8 cellular contexts compared by ENCODE assay signal in the genomic region with DNA sequence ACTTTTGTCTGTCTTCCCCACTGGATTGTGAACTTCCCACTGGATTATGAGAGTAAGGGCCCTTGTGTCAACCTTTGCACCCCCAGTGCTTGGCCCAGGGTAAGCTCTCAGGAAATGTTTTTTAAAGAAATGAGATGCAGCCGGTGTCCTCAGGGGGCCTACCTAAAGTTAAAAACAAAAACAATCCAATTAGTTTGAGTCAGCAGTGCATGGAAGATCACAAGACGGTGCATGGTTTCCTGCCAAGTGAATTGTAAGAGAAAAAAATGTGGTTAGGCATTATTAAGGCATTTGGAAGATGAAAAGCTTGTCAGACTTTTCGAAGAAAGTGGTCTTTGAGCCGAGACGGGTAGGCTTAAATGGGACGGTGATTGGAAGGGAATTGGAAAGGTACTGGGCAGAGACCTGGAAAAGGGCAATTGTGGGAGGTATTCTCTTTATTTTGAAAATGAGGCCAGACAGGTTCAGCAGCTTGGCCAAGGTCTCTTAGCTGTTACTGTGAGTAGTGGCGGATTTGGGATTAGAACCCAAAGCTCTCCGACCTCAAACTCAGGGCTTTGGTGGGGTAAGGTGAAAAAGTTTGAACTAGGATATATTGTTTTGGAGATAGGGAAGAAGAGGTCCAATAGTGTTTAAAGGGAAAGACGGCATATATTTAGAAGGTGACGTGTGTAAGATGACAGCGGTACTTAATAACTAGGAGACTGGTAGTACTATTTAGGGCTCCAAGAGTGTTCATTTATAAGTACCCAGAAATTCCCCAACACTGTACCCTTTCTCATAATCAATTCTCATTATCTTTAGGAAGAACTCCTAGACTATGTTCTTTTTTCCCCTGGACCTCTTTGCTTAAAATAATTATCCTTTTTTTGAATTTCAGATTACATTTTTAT. TPM values are rescaled to one million over a fixed set of nuclear protein-coding genes. Genes with fewer than 3 reads are reported as not detected.
DNase-seq lines count a peak whose midpoint lies in the region; ATAC-seq and TF ChIP-seq lines count a peak whose summit lies in the region.

No MANE protein-coding gene starts in this region.

- peaks cover 56% of the 10 kb centered on the region for H3K4me1 Mint-ChIP-seq in CD4-positive, alpha-beta T cell (ENCODE audit: low read depth)
- H3K4me1 Mint-ChIP-seq in nephron progenitor cell: peaks cover 24% of the 10 kb centered on the region

- no peaks in the 10 kb centered on the region for H3K27me3 ChIP-seq in CD4-positive, alpha-beta T cell (ENCODE audit: control insufficient read depth, insufficient read depth, low read length)
- H3K27me3 ChIP-seq in HUES6 (ENCODE audit: control insufficient read depth, insufficient read depth, low read length): no peaks in the 10 kb centered on the region

- peak in 5 of 10 experiments; percentile 2 to 11 (median 8) for DNase-seq in CD4-positive, alpha-beta T cell
- DNase-seq in activated CD8-positive, alpha-beta memory T cell treated with anti-CD3 and anti-CD28 coated beads, Interleukin-2, amount 50 U/mL, for 48 hours: peak; percentile 51
- peak; percentile 94 for DNase-seq in fibroblast of the aortic adventitia (ENCODE audit: low read depth)
- peak; percentile 6 for DNase-seq in nephron progenitor cell
- DNase-seq in NCI-H2081 treated with DMSO at 0.1 percent for 48 hours (lab: John Stamatoyannopoulos, UW): no peak
- DNase-seq in NCI-H1694 (lab: John Stamatoyannopoulos, UW): no peak

- POLR2A ChIA-PET in CD4-positive, alpha-beta T cell (lab: Charles Lee): interaction anchor here (1.4 to 1.6 kb wide), 2 partner anchors 829 to 890 kb away, joined by 5 to 9 read pairs; a partner anchor contains a TSS

- CTCF ChIA-PET in CD4-positive, alpha-beta T cell (lab: Charles Lee): interaction anchor here (2.2 kb wide), 1 partner anchor 14 kb away, joined by 5 read pairs; no protein-coding TSS in a partner anchor

- H3K9ac ChIP-seq in HUES6 (ENCODE audit: low read length): peak overlapping the region; percentile 88

- H3K27ac Mint-ChIP-seq in CD4-positive, alpha-beta T cell: peak overlapping the region; percentile 92
- H3K27ac Mint-ChIP-seq in nephron progenitor cell: peak overlapping the region; percentile 20

- H3K27me3 Mint-ChIP-seq in CD4-positive, alpha-beta T cell: no peaks in the 10 kb centered on the region
- no peaks in the 10 kb centered on the region for H3K27me3 Mint-ChIP-seq in nephron progenitor cell (ENCODE audit: low read depth, poor library complexity)

- H3K9me3 Mint-ChIP-seq in CD4-positive, alpha-beta T cell: no peaks in the 10 kb centered on the region
- H3K9me3 Mint-ChIP-seq in nephron progenitor cell: peaks cover 4% of the 10 kb centered on the region

- ATAC-seq in CD4-positive, alpha-beta T cell (ENCODE audit: poor library complexity): peak; percentile 54
- ATAC-seq in GM19467 (IDR thresholded peaks at IDR 0.05; ENCODE audit: unreplicated experiment): peak; percentile 30

- H3K4me1 ChIP-seq in HUES6 (ENCODE audit: control insufficient read depth, insufficient read depth, low read length): peaks cover 15% of the 10 kb centered on the region

- H3K36me3 ChIP-seq in HUES6 (ENCODE audit: control insufficient read depth, insufficient read depth, low read length): peaks cover 3% of the 10 kb centered on the region; the same call in 1 of the 2 replicates

- no peaks in the 10 kb centered on the region for H3K9me3 ChIP-seq in CD4-positive, alpha-beta T cell (ENCODE audit: control insufficient read depth, low read length)
- no peaks in the 10 kb centered on the region for H3K9me3 ChIP-seq in HUES6 (ENCODE audit: control insufficient read depth, insufficient read depth, low read depth, low read length)

- H3K27ac ChIP-seq in CD4-positive, alpha-beta T cell (ENCODE audit: low read depth, low read length): peak overlapping the region; percentile 45
- H3K27ac ChIP-seq in HUES6 (ENCODE audit: low read depth, low read length): 0 out of 2 replicates have a peak overlapping the region, but pooled peaks have one; percentile 80

- H3K36me3 Mint-ChIP-seq in CD4-positive, alpha-beta T cell (ENCODE audit: low read depth): peaks cover 30% of the 10 kb centered on the region
- H3K36me3 Mint-ChIP-seq in nephron progenitor cell (ENCODE audit: low read depth): peaks cover 20% of the 10 kb centered on the region

- intact Hi-C loops in CD4-positive, alpha-beta T cell (cut with DNase I, micrococcal nuclease): loop anchor here in 1 of 2 experiments (5.0 to 10.0 kb wide), 5 partner anchors 867 to 1540 kb away; a partner anchor contains a TSS

- no peak for TF ChIP-seq CTCF in CD4-positive, alpha-beta T cell (IDR thresholded peaks at IDR 0.05)
- TF ChIP-seq CTCF in fibroblast of the aortic adventitia (IDR thresholded peaks at IDR 0.05; ENCODE audit: insufficient read depth, low read length): no peak
- TF ChIP-seq CTCF in nephron progenitor cell (IDR thresholded peaks at IDR 0.05): no peak

- H3K4me3 Mint-ChIP-seq in CD4-positive, alpha-beta T cell: peak overlapping the region; percentile 95
- H3K4me3 Mint-ChIP-seq in nephron progenitor cell: peak overlapping the region; percentile 92

- H3K4me3 ChIP-seq in HUES6 (ENCODE audit: low read depth, low read length): peak overlapping the region; percentile 92
- H3K4me3 ChIP-seq in fibroblast of the aortic adventitia (ENCODE audit: low read depth, low read length): peak overlapping the region; percentile 79

RNA-seq across cellular contexts. Expression of a gene that starts 1.2 kb away (rescaled TPM):
- 10 to 100 TPM in 1 of 2 experiments, 1 to 10 TPM in 1; 8.2 to 10.0 TPM for total RNA-seq in CD4-positive, alpha-beta T cell
- 15.4 and 40.6 TPM in 2 replicates for total RNA-seq in fibroblast of the aortic adventitia (ENCODE audit: low replicate concordance)

Comparison
In these comparisons a context has a peak if more than half of its experiments do, and no peak if none do; other contexts are left out.
1. DNase-seq: peak in activated CD8-positive, alpha-beta memory T cell treated with anti-CD3 and anti-CD28 coated beads, Interleukin-2, amount 50 U/mL, for 48 hours (single experiment), fibroblast of the aortic adventitia (single experiment) and nephron progenitor cell (single experiment); none in NCI-H2081 treated with DMSO at 0.1 percent for 48 hours (single experiment) and NCI-H1694 (single experiment).